Comparison of ENCODE assay signal across 8 cellular contexts in genomic region chr14:104687601-104688504, GRCh38. TPM values are rescaled to one million over a fixed set of nuclear protein-coding genes. Genes with fewer than 3 reads are reported as not detected.
DNase-seq lines count a peak whose midpoint lies in the region; ATAC-seq and TF ChIP-seq lines count a peak whose summit lies in the region.

No MANE protein-coding gene starts in this region.

- no peak overlapping the region for H3K27ac Mint-ChIP-seq in neural crest cell (ENCODE audit: unreplicated experiment)

- H3K36me3 Mint-ChIP-seq in neural crest cell (ENCODE audit: low read depth): no peaks in the 10 kb centered on the region

- H3K9me3 ChIP-seq in Panc1 (ENCODE audit: control insufficient read depth, insufficient read depth, low read depth, low read length): no peaks in the 10 kb centered on the region

- H3K27me3 ChIP-seq in Panc1 (ENCODE audit: control insufficient read depth, insufficient read depth, low read length): no peaks in the 10 kb centered on the region

- H3K4me1 Mint-ChIP-seq in neural crest cell: peaks cover 29% of the 10 kb centered on the region

- H3K4me3 Mint-ChIP-seq in neural crest cell: peak overlapping the region; percentile 73

- peaks cover 40% of the 10 kb centered on the region for H3K4me1 ChIP-seq in Panc1 (ENCODE audit: control insufficient read depth, insufficient read depth, low read length)

- peaks cover 6% of the 10 kb centered on the region for H3K9me3 Mint-ChIP-seq in neural crest cell

- H3K36me3 ChIP-seq in Panc1 (ENCODE audit: control insufficient read depth, insufficient read depth, low read length): peaks cover 6% of the 10 kb centered on the region; the same call in 1 of the 2 replicates

- TF ChIP-seq CTCF in Panc1 (IDR thresholded peaks at IDR 0.05) (no peak), neural crest cell (conservative IDR thresholded peaks at IDR 0.05) (no peak)

- H3K27ac ChIP-seq in Panc1 (ENCODE audit: low read length) (peak overlapping the region; percentile 93), epithelial cell of prostate (peak overlapping the region; percentile 88)

- DNase-seq in NCI-H345 (lab: John Stamatoyannopoulos, UW) (peak; percentile 15), NCI-H345 treated with DMSO at 0.1 percent for 48 hours (lab: John Stamatoyannopoulos, UW; ENCODE audit: unreplicated experiment) (no peak), Panc1 (ENCODE audit: low read depth, low spot score) (no peak), epithelial cell of prostate (ENCODE audit: low read depth, low spot score) (peak; percentile 37), neural crest cell (ENCODE audit: low read depth, low spot score) (no peak)
- no peak for DNase-seq in NK-92 treated with Interleukin-12 subunit alpha and Interleukin-12 subunit beta, amount 100 ng/mL, for 24 hours (lab: John Stamatoyannopoulos, UW)
- no peak for DNase-seq in activated effector memory CD4-positive, alpha-beta T cell treated with anti-CD3 and anti-CD28 coated beads, Interleukin-2, amount 50 U/mL, for 16 hours

- in situ Hi-C loops in Panc1 (cut with HindIII; ENCODE audit: low pct_unique_long_range_greater_than_20kb, low sequenced_read_pairs): no loop called here

- CTCF ChIA-PET in Panc1 (lab: Charles Lee): interaction anchor here (0.6 to 1.5 kb wide), 2 partner anchors 22 to 350 kb away, joined by 3 to 4 read pairs; no protein-coding TSS in a partner anchor

- ATAC-seq in Panc1 (peak; percentile 78), HG02870 (IDR thresholded peaks at IDR 0.05; ENCODE audit: unreplicated experiment) (no peak)

- H3K27me3 Mint-ChIP-seq in neural crest cell (ENCODE audit: low read depth): no peaks in the 10 kb centered on the region

- no TSS peak for BruUV-seq in Panc1 (replicated peaks; lab: Mats Ljungman, UMichigan)

- POLR2A ChIA-PET in Panc1 (lab: Charles Lee): interaction anchor here (0.7 to 1.2 kb wide), 2 partner anchors 9 to 10 kb away, joined by 3 read pairs; no protein-coding TSS in a partner anchor

- peak overlapping the region; percentile 32 to 41; a peak in 3 of 4 replicates for H3K4me3 ChIP-seq in Panc1 (ENCODE audit: low read depth in 2 of 2, low read length in 2 of 2)

- intact Hi-C loops in Panc1 (cut with micrococcal nuclease; ENCODE audit: unreplicated experiment): no loop called here

RNA-seq across cellular contexts. Expression of gene INF2, which starts 1.6 kb away (rescaled TPM):
- total RNA-seq in Panc1 (2021; ENCODE audit: unreplicated experiment): 195 TPM
- polyA plus RNA-seq in Panc1 (2012; ENCODE audit: insufficient read length): 179 TPM
- 60.6 and 61.7 TPM in 2 replicates for total RNA-seq in neural crest cell

RNA-seq across cellular contexts. Expression of gene ADSS1, which starts 36.2 kb away (rescaled TPM):
- total RNA-seq in Panc1 (2021; ENCODE audit: unreplicated experiment): 9.4 TPM
- polyA plus RNA-seq in Panc1 (2012; ENCODE audit: insufficient read length): 15.6 TPM
- 4.4 and 5.0 TPM in 2 replicates for total RNA-seq in neural crest cell

Comparison
In these comparisons a context has a peak if more than half of its experiments do, and no peak if none do; other contexts are left out.
1. DNase-seq: peak in NCI-H345 (single experiment) and epithelial cell of prostate (single experiment); none in NCI-H345 treated with DMSO at 0.1 percent for 48 hours (single experiment), Panc1 (single experiment), neural crest cell (single experiment), NK-92 treated with Interleukin-12 subunit alpha and Interleukin-12 subunit beta, amount 100 ng/mL, for 24 hours (single experiment) and activated effector memory CD4-positive, alpha-beta T cell treated with anti-CD3 and anti-CD28 coated beads, Interleukin-2, amount 50 U/mL, for 16 hours (single experiment).